In the genomic region with DNA sequence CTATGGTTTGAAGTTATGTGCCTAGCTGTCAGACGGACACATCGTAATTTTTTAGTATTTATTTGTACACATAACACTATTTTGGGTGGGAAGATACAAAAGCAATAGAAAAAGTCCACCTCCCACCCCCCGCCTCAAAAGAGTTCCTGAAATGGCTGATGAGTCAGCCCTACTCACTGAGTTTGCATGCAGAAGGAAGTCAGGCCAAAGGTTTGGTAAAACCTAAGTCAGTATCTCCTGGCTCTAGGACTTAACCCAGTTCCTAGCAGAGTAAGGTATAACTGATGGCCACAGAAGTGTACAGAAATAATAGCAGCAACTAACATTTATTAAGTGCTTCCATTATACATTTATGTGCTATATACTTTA, we compare ENCODE assay signal across 12 cellular contexts. TPM values are rescaled to one million over a fixed set of nuclear protein-coding genes. Genes with fewer than 3 reads are reported as not detected.
DNase-seq lines count a peak whose midpoint lies in the region; ATAC-seq and TF ChIP-seq lines count a peak whose summit lies in the region.
"Had no signal": no experiment of that assay in that cellular context is flagged by ENCODE, and none has a peak within 500 bp of the region (broad histone marks: within the 10 kb centered on the region; RNA-seq: fewer than 3 reads in every experiment).

No MANE protein-coding gene starts in this region.

- no peaks in the 10 kb centered on the region for H3K9me3 Mint-ChIP-seq in T-cell

- POLR2A ChIA-PET in T-cell (lab: Charles Lee), result no interaction called here

- no peaks in the 10 kb centered on the region for H3K36me3 Mint-ChIP-seq in T-cell

- CTCF ChIA-PET in T-cell (lab: Charles Lee), result no interaction called here

- DNase-seq in AML-193 (lab: John Stamatoyannopoulos, UW) (peak; percentile 24 to 36), GM10266 (ENCODE audit: extremely low spot score) (peak; percentile 24), T-cell (no peak), fibroblast of pulmonary artery (ENCODE audit: low read depth) (peak; percentile 26), NCI-H146 treated with DMSO at 0.1 percent for 48 hours (lab: John Stamatoyannopoulos, UW; ENCODE audit: unreplicated experiment) (no peak), globus pallidus (ENCODE audit: low spot score) (no peak), NK-92 (lab: John Stamatoyannopoulos, UW; ENCODE audit: unreplicated experiment) (no peak)
- DNase-seq: kidney glomerular epithelial cell, MM.1S had no signal

- H3K4me3 Mint-ChIP-seq in T-cell, result no peak overlapping the region

- no peaks in the 10 kb centered on the region for H3K27me3 Mint-ChIP-seq in T-cell

- H3K4me1 Mint-ChIP-seq in T-cell, result peaks cover 43 to 46% (median 45%) of the 10 kb centered on the region in 3 donors

- TF ChIP-seq CTCF in GM10266 (IDR thresholded peaks at IDR 0.05; ENCODE audit: control insufficient read depth, insufficient read depth, low read depth, missing control alignments) (no peak), fibroblast of pulmonary artery (IDR thresholded peaks at IDR 0.05; ENCODE audit: low read length, missing control alignments) (no peak)

- no peak overlapping the region for H3K4me3 ChIP-seq in fibroblast of pulmonary artery (replicated peaks; ENCODE audit: low read depth, low read length)

- peak overlapping the region; percentile 48 to 79 for H3K27ac Mint-ChIP-seq in T-cell

- no peak for ATAC-seq in T-cell (replicated peaks in 1 of 4)
- ATAC-seq in GM18511 (IDR thresholded peaks at IDR 0.05; ENCODE audit: unreplicated experiment), result no peak
- ATAC-seq: Panc1, sciatic nerve had no signal

RNA-seq across cellular contexts. Expression of a gene that starts 2.9 kb away (rescaled TPM):
- total RNA-seq in T-cell, result 10 to 100 TPM; 18.9 to 24.6 (median 21.1) TPM

Comparison
In these comparisons a context has a peak if more than half of its experiments do, and no peak if none do; other contexts are left out.
1. DNase-seq: peak in AML-193 (2 of 2), GM10266 (single experiment) and fibroblast of pulmonary artery (single experiment); none in T-cell (0 of 34), NCI-H146 treated with DMSO at 0.1 percent for 48 hours (single experiment), globus pallidus (single experiment) and NK-92 (single experiment).